Comparison of ENCODE assay signal across 20 cellular contexts in genomic region chr20:32312718-32313424, GRCh38. TPM values are rescaled to one million over a fixed set of nuclear protein-coding genes. Genes with fewer than 3 reads are reported as not detected.
DNase-seq lines count a peak whose midpoint lies in the region; ATAC-seq and FAIRE-seq lines count a peak whose summit lies in the region.
"Had no signal": no experiment of that assay in that cellular context is flagged by ENCODE, and none has a peak within 500 bp of the region (broad histone marks: within the 10 kb centered on the region; RNA-seq: fewer than 3 reads in every experiment).

No MANE protein-coding gene starts in this region.

- WGBS in small intestine, 3 donors = 62 to 90% (median 66%) methylated on average over 3 of the region's 3 CpGs

- DNase-seq in activated T-cell treated with anti-CD3 and anti-CD28 coated beads, Interleukin-2, amount 50 U/mL, for 24 hours = no peak
- DNase-seq in activated T-cell treated with anti-CD3 and anti-CD28 coated beads for 4 hours (no peak), small intestine (peak; percentile 67), ureter (ENCODE audit: low spot score) (no peak)
- DNase-seq: C1 segment of cervical spinal cord; CD4-positive, alpha-beta memory T cell; DMS153; DMS79 treated with DMSO at 0.1 percent for 48 hours; EL; GOT3; H9; IMR-90; KBM-7 had no signal

- H3K36me3 Mint-ChIP-seq in activated T-cell treated with anti-CD3 and anti-CD28 coated beads, Interleukin-2, amount 50 U/mL, for 24 hours (ENCODE audit: low read depth) = peaks cover 82% of the 10 kb centered on the region

- peaks cover 18% of the 10 kb centered on the region for H3K4me1 Mint-ChIP-seq in activated T-cell treated with anti-CD3 and anti-CD28 coated beads, Interleukin-2, amount 50 U/mL, for 24 hours (ENCODE audit: low read depth)
- H3K4me1 Mint-ChIP-seq: B cell, H9 had no signal

- no peaks in the 10 kb centered on the region for H3K9me3 ChIP-seq in small intestine (ENCODE audit: control insufficient read depth, low read depth)

- no peak overlapping the region for H3K4me3 ChIP-seq in small intestine (ENCODE audit: low read depth in 1 of 2, low read length in 2 of 2)

- H3K4me3 Mint-ChIP-seq in activated T-cell treated with anti-CD3 and anti-CD28 coated beads, Interleukin-2, amount 50 U/mL, for 24 hours = no peak overlapping the region
- H3K4me3 Mint-ChIP-seq: B cell; CD4-positive, alpha-beta memory T cell; H9 had no signal

- FAIRE-seq in small intestine (lab: Jason Lieb, UNC) = no peak
- FAIRE-seq: A204.1, G401.6 had no signal

- ATAC-seq in GM18502 (IDR thresholded peaks at IDR 0.05; ENCODE audit: poor library complexity, unreplicated experiment) (peak; percentile 57), HG03139 (IDR thresholded peaks at IDR 0.05; ENCODE audit: unreplicated experiment) (no peak), HG03354 (IDR thresholded peaks at IDR 0.05; ENCODE audit: poor library complexity, severe bottlenecking, unreplicated experiment) (no peak)

- no peaks in the 10 kb centered on the region for H3K27me3 ChIP-seq in small intestine (ENCODE audit: control insufficient read depth in 2 of 2, insufficient read depth in 2 of 2, low read length in 2 of 2)

- H3K27ac ChIP-seq in cingulate gyrus (ENCODE audit: low read depth, low read length) = peak overlapping the region; percentile 39
- H3K27ac ChIP-seq in small intestine (ENCODE audit: low read depth in 1 of 2, low read length in 1 of 2) = no peak overlapping the region

- H3K9me3 Mint-ChIP-seq in activated T-cell treated with anti-CD3 and anti-CD28 coated beads, Interleukin-2, amount 50 U/mL, for 24 hours = no peaks in the 10 kb centered on the region
- H3K9me3 Mint-ChIP-seq: CD4-positive, alpha-beta memory T cell; H9 had no signal

- H3K27ac Mint-ChIP-seq in activated T-cell treated with anti-CD3 and anti-CD28 coated beads, Interleukin-2, amount 50 U/mL, for 24 hours = peak overlapping the region; percentile 51
- H3K27ac Mint-ChIP-seq: B cell had no signal

- no peaks in the 10 kb centered on the region for H3K4me1 ChIP-seq in small intestine (ENCODE audit: control insufficient read depth in 2 of 2, insufficient read depth in 1 of 2, low read depth in 1 of 2, low read length in 1 of 2)

- no peaks in the 10 kb centered on the region for H3K27me3 Mint-ChIP-seq in activated T-cell treated with anti-CD3 and anti-CD28 coated beads, Interleukin-2, amount 50 U/mL, for 24 hours
- H3K27me3 Mint-ChIP-seq: B cell; CD4-positive, alpha-beta memory T cell had no signal

- H3K36me3 ChIP-seq in small intestine (ENCODE audit: control insufficient read depth in 2 of 2, insufficient read depth in 2 of 2, low read length in 2 of 2) = peaks cover 7 to 12% of the 10 kb centered on the region in 2 donors

RNA-seq across cellular contexts. Expression of gene KIF3B, which starts 35.4 kb away (rescaled TPM):
- 10 to 100 TPM; 16.2 to 31.5 (median 21.4) TPM for polyA plus RNA-seq in small intestine
- 35.4 TPM for total RNA-seq in ureter

RNA-seq across cellular contexts. Expression of gene ASXL1, which starts 45.3 kb away (rescaled TPM):
- polyA plus RNA-seq in small intestine = 10 to 100 TPM; 16.8 to 21.1 (median 20.1) TPM
- total RNA-seq in ureter = 69.5 TPM
